Comparison of ENCODE assay signal across 1 cellular context in genomic region chr2:110173523-110173922, GRCh38.
A peak's percentile ranks its signal among the peaks of the same experiment; 100 is the strongest.
TF ChIP-seq lines count a peak whose summit lies in the region.

No MANE protein-coding gene starts in this region.

TF ChIP-seq in HEK293, 187 proteins besides CTCF, POLR2A, EP300 and RAD21 (continued from another document and continues in another):
- no peak for TF ChIP-seq ZNF280D (tag by site-specific recombination; IDR thresholded peaks at IDR 0.05)
- TF ChIP-seq HIC1 (tag by site-specific recombination; IDR thresholded peaks at IDR 0.05), result no peak
- TF ChIP-seq ZNF157 (tag by site-specific recombination; IDR thresholded peaks at IDR 0.05), result no peak
- TF ChIP-seq REPIN1 (tag by site-specific recombination; IDR thresholded peaks at IDR 0.05; ENCODE audit: low read depth), result no peak
- TF ChIP-seq ZNF677 (tag by site-specific recombination; IDR thresholded peaks at IDR 0.05), result no peak
- no peak for TF ChIP-seq GLIS1 (tag by site-specific recombination; IDR thresholded peaks at IDR 0.05)
- 0 out of 2 replicates have a peak, but pooled peaks have one; percentile 20 for TF ChIP-seq KLF8 (tag by site-specific recombination; IDR thresholded peaks at IDR 0.05)
- no peak for TF ChIP-seq ZNF623 (tag by site-specific recombination; IDR thresholded peaks at IDR 0.05)
- no peak for TF ChIP-seq ZBTB48 (tag by site-specific recombination; IDR thresholded peaks at IDR 0.05)
- TF ChIP-seq ZNF350 (tag by site-specific recombination; IDR thresholded peaks at IDR 0.05), result no peak
- TF ChIP-seq ZNF140 (tag by site-specific recombination; IDR thresholded peaks at IDR 0.05), result no peak
- TF ChIP-seq ZNF24 (tag by site-specific recombination; IDR thresholded peaks at IDR 0.05), result 0 out of 2 replicates have a peak, but pooled peaks have one; percentile 13
- no peak for TF ChIP-seq ZNF112 (tag by site-specific recombination; IDR thresholded peaks at IDR 0.05)
- no peak for TF ChIP-seq ZNF664 (tag by site-specific recombination; IDR thresholded peaks at IDR 0.05)
- TF ChIP-seq, protein P1, sequence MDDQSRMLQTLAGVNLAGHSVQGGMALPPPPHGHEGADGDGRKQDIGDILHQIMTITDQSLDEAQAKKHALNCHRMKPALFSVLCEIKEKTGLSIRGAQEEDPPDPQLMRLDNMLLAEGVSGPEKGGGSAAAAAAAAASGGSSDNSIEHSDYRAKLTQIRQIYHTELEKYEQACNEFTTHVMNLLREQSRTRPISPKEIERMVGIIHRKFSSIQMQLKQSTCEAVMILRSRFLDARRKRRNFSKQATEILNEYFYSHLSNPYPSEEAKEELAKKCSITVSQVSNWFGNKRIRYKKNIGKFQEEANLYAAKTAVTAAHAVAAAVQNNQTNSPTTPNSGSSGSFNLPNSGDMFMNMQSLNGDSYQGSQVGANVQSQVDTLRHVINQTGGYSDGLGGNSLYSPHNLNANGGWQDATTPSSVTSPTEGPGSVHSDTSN (CRISPR knock-in tag; IDR thresholded peaks at IDR 0.05), result no peak
- TF ChIP-seq ZNF2 (tag by site-specific recombination; IDR thresholded peaks at IDR 0.05), result no peak
- no peak for TF ChIP-seq BCL11A (tag by site-specific recombination; IDR thresholded peaks at IDR 0.05; ENCODE audit: low read depth)
- TF ChIP-seq ZNF169 (tag by site-specific recombination; IDR thresholded peaks at IDR 0.05), result no peak
- TF ChIP-seq OVOL3 (tag by site-specific recombination; IDR thresholded peaks at IDR 0.05), result no peak
- no peak for TF ChIP-seq YY2 (tag by site-specific recombination; IDR thresholded peaks at IDR 0.05)
- TF ChIP-seq, protein P2, sequence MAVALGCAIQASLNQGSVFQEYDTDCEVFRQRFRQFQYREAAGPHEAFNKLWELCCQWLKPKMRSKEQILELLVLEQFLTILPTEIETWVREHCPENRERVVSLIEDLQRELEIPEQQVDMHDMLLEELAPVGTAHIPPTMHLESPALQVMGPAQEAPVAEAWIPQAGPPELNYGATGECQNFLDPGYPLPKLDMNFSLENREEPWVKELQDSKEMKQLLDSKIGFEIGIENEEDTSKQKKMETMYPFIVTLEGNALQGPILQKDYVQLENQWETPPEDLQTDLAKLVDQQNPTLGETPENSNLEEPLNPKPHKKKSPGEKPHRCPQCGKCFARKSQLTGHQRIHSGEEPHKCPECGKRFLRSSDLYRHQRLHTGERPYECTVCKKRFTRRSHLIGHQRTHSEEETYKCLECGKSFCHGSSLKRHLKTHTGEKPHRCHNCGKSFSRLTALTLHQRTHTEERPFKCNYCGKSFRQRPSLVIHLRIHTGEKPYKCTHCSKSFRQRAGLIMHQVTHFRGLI (tag by site-specific recombination; IDR thresholded peaks at IDR 0.05), result no peak
- no peak for TF ChIP-seq ZNF302 (tag by site-specific recombination; IDR thresholded peaks at IDR 0.05; ENCODE audit: low read depth)
- peak; percentile 76; the same call in 1 of the 2 replicates for TF ChIP-seq ZNF558 (tag by site-specific recombination; IDR thresholded peaks at IDR 0.05)
- no peak for TF ChIP-seq ZFP41 (tag by site-specific recombination; IDR thresholded peaks at IDR 0.05; ENCODE audit: borderline replicate concordance)
- TF ChIP-seq ZBTB20 (tag by site-specific recombination; IDR thresholded peaks at IDR 0.05), result no peak
- no peak for TF ChIP-seq ZFP69B (tag by site-specific recombination; IDR thresholded peaks at IDR 0.05)
- no peak for TF ChIP-seq ZNF311 (tag by site-specific recombination; IDR thresholded peaks at IDR 0.05; ENCODE audit: borderline replicate concordance)
- no peak for TF ChIP-seq ZNF354C (tag by site-specific recombination; IDR thresholded peaks at IDR 0.05; ENCODE audit: borderline replicate concordance, low read depth)
- TF ChIP-seq TSHZ1 (tag by site-specific recombination; IDR thresholded peaks at IDR 0.05; ENCODE audit: borderline replicate concordance), result no peak
- TF ChIP-seq ZNF629 (tag by site-specific recombination; IDR thresholded peaks at IDR 0.05), result peak; percentile 24; the same call in 1 of the 2 replicates
- TF ChIP-seq ZNF514 (tag by site-specific recombination; IDR thresholded peaks at IDR 0.05), result no peak
- TF ChIP-seq ZNF423 (tag by site-specific recombination; IDR thresholded peaks at IDR 0.05), result no peak
- no peak for TF ChIP-seq ZNF561 (tag by site-specific recombination; IDR thresholded peaks at IDR 0.05; ENCODE audit: borderline replicate concordance)
- TF ChIP-seq SP7 (tag by site-specific recombination; IDR thresholded peaks at IDR 0.05), result peak; percentile 65
- TF ChIP-seq ZNF266 (tag by site-specific recombination; IDR thresholded peaks at IDR 0.05; ENCODE audit: low read depth), result no peak
- 0 out of 2 replicates have a peak, but pooled peaks have one; percentile 35 for TF ChIP-seq ZNF366 (tag by site-specific recombination; conservative IDR thresholded peaks at IDR 0.05)
- TF ChIP-seq ZNF394 (tag by site-specific recombination; IDR thresholded peaks at IDR 0.05; ENCODE audit: borderline replicate concordance), result no peak
- no peak for TF ChIP-seq ZNF768 (tag by site-specific recombination; IDR thresholded peaks at IDR 0.05)
- TF ChIP-seq KLF10 (tag by site-specific recombination; IDR thresholded peaks at IDR 0.05), result no peak
- no peak for TF ChIP-seq ZNF23 (tag by site-specific recombination; IDR thresholded peaks at IDR 0.05; ENCODE audit: borderline replicate concordance)
- TF ChIP-seq ZNF76 (tag by site-specific recombination; IDR thresholded peaks at IDR 0.05; ENCODE audit: borderline replicate concordance, low read depth), result no peak
- TF ChIP-seq ZNF37A (tag by site-specific recombination; IDR thresholded peaks at IDR 0.05), result no peak
- TF ChIP-seq ZNF324 (tag by site-specific recombination; IDR thresholded peaks at IDR 0.05), result no peak
- peak; percentile 43; the same call in 1 of the 2 replicates for TF ChIP-seq PRDM1 (tag by site-specific recombination; IDR thresholded peaks at IDR 0.05)
- no peak for TF ChIP-seq HOXA7 (CRISPR knock-in tag; IDR thresholded peaks at IDR 0.05; ENCODE audit: borderline replicate concordance)
- TF ChIP-seq, protein P3, sequence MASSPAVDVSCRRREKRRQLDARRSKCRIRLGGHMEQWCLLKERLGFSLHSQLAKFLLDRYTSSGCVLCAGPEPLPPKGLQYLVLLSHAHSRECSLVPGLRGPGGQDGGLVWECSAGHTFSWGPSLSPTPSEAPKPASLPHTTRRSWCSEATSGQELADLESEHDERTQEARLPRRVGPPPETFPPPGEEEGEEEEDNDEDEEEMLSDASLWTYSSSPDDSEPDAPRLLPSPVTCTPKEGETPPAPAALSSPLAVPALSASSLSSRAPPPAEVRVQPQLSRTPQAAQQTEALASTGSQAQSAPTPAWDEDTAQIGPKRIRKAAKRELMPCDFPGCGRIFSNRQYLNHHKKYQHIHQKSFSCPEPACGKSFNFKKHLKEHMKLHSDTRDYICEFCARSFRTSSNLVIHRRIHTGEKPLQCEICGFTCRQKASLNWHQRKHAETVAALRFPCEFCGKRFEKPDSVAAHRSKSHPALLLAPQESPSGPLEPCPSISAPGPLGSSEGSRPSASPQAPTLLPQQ (tag by site-specific recombination; IDR thresholded peaks at IDR 0.05), result peak; percentile 33; the same call in 1 of the 2 replicates
- TF ChIP-seq, protein P4, sequence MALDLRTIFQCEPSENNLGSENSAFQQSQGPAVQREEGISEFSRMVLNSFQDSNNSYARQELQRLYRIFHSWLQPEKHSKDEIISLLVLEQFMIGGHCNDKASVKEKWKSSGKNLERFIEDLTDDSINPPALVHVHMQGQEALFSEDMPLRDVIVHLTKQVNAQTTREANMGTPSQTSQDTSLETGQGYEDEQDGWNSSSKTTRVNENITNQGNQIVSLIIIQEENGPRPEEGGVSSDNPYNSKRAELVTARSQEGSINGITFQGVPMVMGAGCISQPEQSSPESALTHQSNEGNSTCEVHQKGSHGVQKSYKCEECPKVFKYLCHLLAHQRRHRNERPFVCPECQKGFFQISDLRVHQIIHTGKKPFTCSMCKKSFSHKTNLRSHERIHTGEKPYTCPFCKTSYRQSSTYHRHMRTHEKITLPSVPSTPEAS (tag by site-specific recombination; IDR thresholded peaks at IDR 0.05), result no peak
- TF ChIP-seq ZSCAN18 (tag by site-specific recombination; IDR thresholded peaks at IDR 0.05), result no peak
- TF ChIP-seq ZBTB17 (tag by site-specific recombination; IDR thresholded peaks at IDR 0.05), result no peak
- no peak for TF ChIP-seq AEBP2 (tag by site-specific recombination; IDR thresholded peaks at IDR 0.05; ENCODE audit: borderline replicate concordance)
- TF ChIP-seq KLF7 (tag by site-specific recombination; IDR thresholded peaks at IDR 0.05; ENCODE audit: borderline replicate concordance), result no peak
